9 cellular contexts compared by ENCODE assay signal in the genomic region with DNA sequence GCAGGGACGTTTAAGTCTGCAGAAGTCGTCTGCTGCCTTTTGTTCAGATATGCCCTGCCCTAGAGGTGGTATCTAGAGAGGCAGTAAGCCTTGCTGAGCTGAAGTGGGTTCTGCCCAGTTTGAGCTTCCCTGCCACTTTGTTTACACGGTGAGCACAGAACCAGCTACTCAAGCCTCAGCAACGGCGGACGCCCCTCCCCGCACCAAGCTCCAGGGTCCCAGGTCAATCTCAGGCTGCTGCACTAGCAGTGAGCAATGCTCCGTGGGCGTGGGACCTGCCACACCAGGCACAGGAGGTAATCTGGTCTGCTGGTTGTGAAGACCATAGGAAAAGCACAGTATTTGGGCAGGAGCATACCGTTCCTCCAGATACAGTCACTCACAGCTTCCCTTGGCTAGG.
"Had no signal": no experiment of that assay in that cellular context is flagged by ENCODE, and none has a peak within 500 bp of the region (broad histone marks: within the 10 kb centered on the region; RNA-seq: fewer than 3 reads in every experiment).

No MANE protein-coding gene starts in this region.

- H3K4me1 Mint-ChIP-seq: GM23338, H9 had no signal

- H3K4me3 ChIP-seq: GM23248, GM23338, HAP-1 had no signal

- H2AFZ ChIP-seq: GM23248, GM23338 had no signal

- H3K27ac Mint-ChIP-seq: GM23338, H9, HFFc6 had no signal

- ATAC-seq: GM23338, HCT116 had no signal

- H3K4me2 ChIP-seq: GM23338 had no signal

- H3K9ac ChIP-seq: GM23248 had no signal

- H3K9me3 Mint-ChIP-seq: GM23338, H9 had no signal

- H3K4me1 ChIP-seq: HAP-1 had no signal

- H3K36me3 ChIP-seq: HAP-1 had no signal

- H3K27ac ChIP-seq: GM23248 had no signal

- DNase-seq: GM23248, GOT3, H7, H9, HCEC 1CT, HFFc6 had no signal

- H3K9me3 ChIP-seq: HAP-1 had no signal

- H3K4me3 Mint-ChIP-seq: GM23338, H9, HFFc6 had no signal
